ENCODE assay signal across 26 cellular contexts in the genomic region with DNA sequence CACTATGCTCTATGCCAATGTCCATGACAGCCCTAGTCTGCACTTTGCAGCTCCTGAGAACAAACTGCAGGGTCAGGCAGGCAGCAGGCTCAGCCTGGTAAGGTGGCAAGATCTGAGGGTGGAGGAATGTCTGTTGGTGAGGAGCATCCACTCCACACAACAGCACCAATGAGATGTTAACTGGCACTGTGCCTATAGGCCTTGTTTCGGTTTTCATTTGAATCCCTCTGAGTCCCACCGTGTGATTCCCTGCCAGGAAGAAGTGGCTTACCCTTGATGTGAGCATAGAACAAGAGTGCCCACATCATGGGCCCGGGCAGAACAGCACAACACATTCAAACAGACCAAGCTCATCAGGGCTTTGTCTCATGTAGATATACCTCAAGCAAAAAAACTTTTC. TPM values are rescaled to one million over a fixed set of nuclear protein-coding genes. Genes with fewer than 3 reads are reported as not detected.
DNase-seq lines count a peak whose midpoint lies in the region; FAIRE-seq and TF ChIP-seq lines count a peak whose summit lies in the region.
"Had no signal": no experiment of that assay in that cellular context is flagged by ENCODE, and none has a peak within 500 bp of the region (broad histone marks: within the 10 kb centered on the region; RNA-seq: fewer than 3 reads in every experiment).

No MANE protein-coding gene starts in this region.

- H3K36me3 ChIP-seq in KMS-11 (ENCODE audit: insufficient read depth): no peaks in the 10 kb centered on the region
- peaks cover 0 to 21% (median 6%) of the 10 kb centered on the region in 4 experiments; a peak in 4 of 8 replicates for H3K36me3 ChIP-seq in H1 (ENCODE audit: control insufficient read depth in 2 of 4, insufficient read depth in 4 of 4, low read length in 3 of 4)
- peaks cover 19 to 56% of the 10 kb centered on the region in 2 donors for H3K36me3 ChIP-seq in neuronal stem cell (replicated peaks in 1 of 2; ENCODE audit: control insufficient read depth in 2 of 2, insufficient read depth in 2 of 2, low read length in 2 of 2)
- H3K36me3 ChIP-seq in CD4-positive, alpha-beta memory T cell (ENCODE audit: insufficient read depth, low read length): peaks cover 33% of the 10 kb centered on the region
- peaks cover 0 to 18% of the 10 kb centered on the region in 2 donors for H3K36me3 ChIP-seq in vagina
- H3K36me3 ChIP-seq in hepatocyte (replicated peaks; ENCODE audit: insufficient read depth, low read depth): no peaks in the 10 kb centered on the region

- H4K8ac ChIP-seq in H1 (ENCODE audit: extremely low read depth, insufficient read depth, low read length) (no peak overlapping the region), neuronal stem cell (ENCODE audit: low read depth, low read length) (no peak overlapping the region)

- H2AFZ ChIP-seq in KMS-11 (ENCODE audit: low read depth) (no peak overlapping the region), H1 (ENCODE audit: low read length) (no peak overlapping the region), neuronal stem cell (ENCODE audit: low read length) (no peak overlapping the region), hepatocyte (no peak overlapping the region)

- no peak overlapping the region for H3K27ac ChIP-seq in KMS-11
- H3K27ac ChIP-seq in H1 (ENCODE audit: low read depth, low read length): no peak overlapping the region
- H3K27ac ChIP-seq in neuronal stem cell (replicated peaks; ENCODE audit: low read length): no peak overlapping the region
- no peak overlapping the region for H3K27ac ChIP-seq in CD4-positive, alpha-beta memory T cell (ENCODE audit: low read depth, low read length)
- no peak overlapping the region for H3K27ac ChIP-seq in vagina
- no peak overlapping the region for H3K27ac ChIP-seq in hepatocyte
- H3K27ac ChIP-seq: cardiac muscle cell, prostate gland had no signal

- H3K23ac ChIP-seq in H1 (ENCODE audit: insufficient read length) (no peak overlapping the region), neuronal stem cell (ENCODE audit: low read depth, low read length, poor library complexity) (no peak overlapping the region)

- H2BK15ac ChIP-seq in H1 (ENCODE audit: low read length): 0 out of 2 replicates have a peak overlapping the region, but pooled peaks have one; percentile 31
- no peak overlapping the region for H2BK15ac ChIP-seq in neuronal stem cell (ENCODE audit: low read length)

- no peaks in the 10 kb centered on the region for H3K9me3 Mint-ChIP-seq in CD4-positive, alpha-beta memory T cell
- H3K9me3 Mint-ChIP-seq: activated naive CD4-positive, alpha-beta T cell treated with anti-CD3 and anti-CD28 coated beads, Interleukin-2, amount 50 U/mL, for 24 hours; activated T-helper 1 cell treated with anti-CD3 and anti-CD28 coated beads, Interleukin-12 subunit alpha, Interleukin-12 subunit beta, Interleukin-2, Interleukin-4 antibody, amounts not matched to agents 30 ng/mL and 10 ng/mL and 1 ng/mL, durations not matched to agents 14 hours and 24 hours and 36 hours; CD8-positive, alpha-beta T cell; HFFc6 had no signal

- no peaks in the 10 kb centered on the region for H3K9me2 ChIP-seq in hepatocyte (replicated peaks; ENCODE audit: insufficient read depth)

- TF ChIP-seq CTCF in KMS-11 (conservative IDR thresholded peaks at IDR 0.05; ENCODE audit: low read depth, low read length) (no peak), H1 (IDR thresholded peaks at IDR 0.05; ENCODE audit: control extremely low read depth in 1 of 3, insufficient read depth in 1 of 3, low read depth in 1 of 3, low read length in 3 of 3) (no peak), vagina (IDR thresholded peaks at IDR 0.05) (no peak), hepatocyte (IDR thresholded peaks at IDR 0.05; ENCODE audit: poor library complexity) (no peak)

- H3K14ac ChIP-seq in H1 (ENCODE audit: insufficient read length) (no peak overlapping the region), neuronal stem cell (ENCODE audit: low read length) (no peak overlapping the region)

- peaks cover 57 to 70% of the 10 kb centered on the region in 2 donors for H3K36me3 Mint-ChIP-seq in CD4-positive, alpha-beta memory T cell

- peak overlapping the region; percentile 59; the same call in 1 of the 2 replicates for H2AK5ac ChIP-seq in H1 (ENCODE audit: low read depth, low read length)
- no peak overlapping the region for H2AK5ac ChIP-seq in neuronal stem cell (ENCODE audit: low read depth, low read length)

- no peak overlapping the region for H3K9ac ChIP-seq in KMS-11
- no peak overlapping the region; a peak in 1 of 7 replicates for H3K9ac ChIP-seq in H1 (replicated peaks in 1 of 4; ENCODE audit: extremely low read depth in 1 of 4, low read depth in 3 of 4, low read length in 3 of 4)
- peak overlapping the region; percentile 70 for H3K9ac ChIP-seq in neuronal stem cell (ENCODE audit: low read depth, low read length, poor library complexity)

- H3K4me3 ChIP-seq in KMS-11 (IDR thresholded peaks at IDR 0.05; ENCODE audit: insufficient read depth, low read depth, low read length): no peak overlapping the region
- no peak overlapping the region for H3K4me3 ChIP-seq in H1 (ENCODE audit: extremely low read depth in 1 of 4, insufficient read depth in 2 of 4, low read depth in 3 of 4, low read length in 4 of 4)
- H3K4me3 ChIP-seq in neuronal stem cell (ENCODE audit: low read length in 2 of 2): peak overlapping the region in 1 of 2 donors; percentile 62
- H3K4me3 ChIP-seq in CD4-positive, alpha-beta memory T cell (ENCODE audit: low read length in 2 of 2): no peak overlapping the region
- no peak overlapping the region for H3K4me3 ChIP-seq in vagina
- H3K4me3 ChIP-seq in hepatocyte: no peak overlapping the region
- H3K4me3 ChIP-seq: cardiac muscle cell, prostate gland had no signal

- H3K27ac Mint-ChIP-seq in CD4-positive, alpha-beta memory T cell: no peak overlapping the region
- H3K27ac Mint-ChIP-seq: activated naive CD4-positive, alpha-beta T cell treated with anti-CD3 and anti-CD28 coated beads, Interleukin-2, amount 50 U/mL, for 24 hours; activated T-helper 1 cell treated with anti-CD3 and anti-CD28 coated beads, Interleukin-12 subunit alpha, Interleukin-12 subunit beta, Interleukin-2, Interleukin-4 antibody, amounts not matched to agents 30 ng/mL and 10 ng/mL and 1 ng/mL, durations not matched to agents 14 hours and 24 hours and 36 hours; CD8-positive, alpha-beta T cell; HFFc6 had no signal

- H3K4me2 ChIP-seq in KMS-11 (peak overlapping the region; percentile 49; the same call in 1 of the 2 replicates), H1 (ENCODE audit: insufficient read depth in 1 of 2, low read depth in 2 of 2, low read length in 2 of 2) (peak overlapping the region; percentile 36 to 55; a peak in 2 of 4 replicates), neuronal stem cell (ENCODE audit: insufficient read depth, low read length, poor library complexity, severe bottlenecking) (no peak overlapping the region), hepatocyte (no peak overlapping the region)

- H3K18ac ChIP-seq in H1 (ENCODE audit: extremely low read depth, low read length) (0 out of 2 replicates have a peak overlapping the region, but pooled peaks have one; percentile 17), neuronal stem cell (ENCODE audit: low read length) (no peak overlapping the region)

- POLR2A ChIA-PET in H1 (lab: Charles Lee; ENCODE audit: partially characterized antibody): interaction anchor here (0.8 kb wide), 1 partner anchor 18 kb away, joined by 3 read pairs; no protein-coding TSS in a partner anchor
- POLR2A ChIA-PET in CD4-positive, alpha-beta memory T cell (lab: Charles Lee; ENCODE audit: partially characterized antibody): no interaction called here

- TF ChIP-seq EP300 in H1 (IDR thresholded peaks at IDR 0.05; ENCODE audit: borderline replicate concordance in 1 of 2, low read depth in 2 of 2, low read length in 2 of 2): no peak

- no peak overlapping the region for H3K4ac ChIP-seq in H1 (replicated peaks; ENCODE audit: insufficient read length, low read depth, low read length)
- H3K4ac ChIP-seq in neuronal stem cell (ENCODE audit: low read length): no peak overlapping the region

- H3K9me3 ChIP-seq in H1 (ENCODE audit: insufficient read depth in 2 of 2, low read depth in 1 of 2, low read length in 1 of 2) (no peaks in the 10 kb centered on the region), neuronal stem cell (replicated peaks in 1 of 2; ENCODE audit: control insufficient read depth in 2 of 2, insufficient read depth in 1 of 2, low read depth in 1 of 2, low read length in 2 of 2) (no peaks in the 10 kb centered on the region), vagina (no peaks in the 10 kb centered on the region), hepatocyte (ENCODE audit: low read depth) (no peaks in the 10 kb centered on the region)
- no peaks in the 10 kb centered on the region for H3K9me3 ChIP-seq in CD4-positive, alpha-beta memory T cell (ENCODE audit: control insufficient read depth in 1 of 2, low read length in 2 of 2)
- H3K9me3 ChIP-seq: prostate gland had no signal

- H4K20me1 ChIP-seq in KMS-11 (ENCODE audit: insufficient read depth) (no peaks in the 10 kb centered on the region), H1 (replicated peaks in 1 of 2; ENCODE audit: control insufficient read depth in 1 of 2, insufficient read depth in 2 of 2, low read length in 2 of 2) (peaks cover 4 to 5% of the 10 kb centered on the region in 2 experiments), hepatocyte (ENCODE audit: insufficient read depth, poor library complexity, severe bottlenecking) (no peaks in the 10 kb centered on the region)

- no peaks in the 10 kb centered on the region for H3K4me1 Mint-ChIP-seq in CD4-positive, alpha-beta memory T cell
- H3K4me1 Mint-ChIP-seq: activated naive CD4-positive, alpha-beta T cell treated with anti-CD3 and anti-CD28 coated beads, Interleukin-2, amount 50 U/mL, for 24 hours had no signal

- no peak for TF ChIP-seq POLR2A in H1 (IDR thresholded peaks at IDR 0.05; ENCODE audit: control extremely low read depth in 1 of 2, low read depth in 2 of 2, low read length in 2 of 2)
- TF ChIP-seq POLR2A in vagina (IDR thresholded peaks at IDR 0.05): no peak

- no peak overlapping the region for H3K56ac ChIP-seq in H1 (replicated peaks; ENCODE audit: insufficient read length, low read depth, low read length)

- peak; percentile 45 for DNase-seq in NCI-H82 (lab: John Stamatoyannopoulos, UW)
- DNase-seq in NCI-H82 treated with DMSO at 0.1 percent for 48 hours (lab: John Stamatoyannopoulos, UW; ENCODE audit: unreplicated experiment): no peak
- no peak for DNase-seq in H1 (ENCODE audit: low read depth in 1 of 2, low spot score in 2 of 2)
- DNase-seq in neuronal stem cell (ENCODE audit: low spot score): no peak
- DNase-seq in CD4-positive, alpha-beta memory T cell: no peak
- no peak for DNase-seq in vagina (ENCODE audit: extremely low spot score in 2 of 2)
- DNase-seq in hepatocyte (ENCODE audit: low spot score): no peak
- DNase-seq: 8988T; anterior cingulate cortex; CD8-positive, alpha-beta T cell; DMS53; HFFc6; NCI-H1105; NCI-H2171; NCI-H526; SHP77; stimulated activated CD4-positive, alpha-beta T cell treated with anti-CD3 and anti-CD28 coated beads, Interleukin-1b, Interleukin-23, amount 100 ng/mL, for 48 hours had no signal

- H3K27me3 ChIP-seq in KMS-11 (ENCODE audit: insufficient read depth, low read depth) (no peaks in the 10 kb centered on the region), H1 (replicated peaks in 1 of 4; ENCODE audit: control insufficient read depth in 3 of 4, extremely low read depth in 1 of 4, insufficient read depth in 3 of 4, low read length in 3 of 4) (no peaks in the 10 kb centered on the region), neuronal stem cell (ENCODE audit: control insufficient read depth in 3 of 3, insufficient read depth in 3 of 3, low read depth in 1 of 3, low read length in 3 of 3) (no peaks in the 10 kb centered on the region), vagina (no peaks in the 10 kb centered on the region), hepatocyte (no peaks in the 10 kb centered on the region)
- H3K27me3 ChIP-seq in CD4-positive, alpha-beta memory T cell (ENCODE audit: insufficient read depth, low read length): no peaks in the 10 kb centered on the region
- H3K27me3 ChIP-seq: cardiac muscle cell had no signal

- intact Hi-C loops in CD4-positive, alpha-beta memory T cell (cut with micrococcal nuclease): no loop called here
- intact Hi-C loops in vagina (cut with DNase I): no loop called here

- H3K4me1 ChIP-seq in KMS-11 (ENCODE audit: low read depth, poor library complexity, severe bottlenecking) (peaks cover 57% of the 10 kb centered on the region), H1 (replicated peaks in 1 of 4; ENCODE audit: control insufficient read depth in 3 of 4, insufficient read depth in 4 of 4, low read length in 3 of 4) (peaks cover 7 to 15% (median 11%) of the 10 kb centered on the region in 4 experiments), neuronal stem cell (ENCODE audit: control insufficient read depth in 2 of 2, insufficient read depth in 1 of 2, low read depth in 1 of 2, low read length in 2 of 2) (no peaks in the 10 kb centered on the region), vagina (no peaks in the 10 kb centered on the region), hepatocyte (ENCODE audit: insufficient read depth) (no peaks in the 10 kb centered on the region)
- no peaks in the 10 kb centered on the region for H3K4me1 ChIP-seq in CD4-positive, alpha-beta memory T cell (ENCODE audit: insufficient read depth, low read length)
- H3K4me1 ChIP-seq: prostate gland had no signal

- H2BK5ac ChIP-seq in H1 (ENCODE audit: low read depth, low read length) (peak overlapping the region; percentile 54; the same call in 1 of the 2 replicates), neuronal stem cell (ENCODE audit: low read length) (no peak overlapping the region)

- H4K91ac ChIP-seq in H1 (replicated peaks; ENCODE audit: insufficient read length, low read length) (peak overlapping the region; percentile 45), neuronal stem cell (ENCODE audit: low read depth, low read length, poor library complexity) (no peak overlapping the region)

- no peaks in the 10 kb centered on the region; the same call in 1 of the 2 replicates for H3K79me1 ChIP-seq in H1 (ENCODE audit: low read depth, low read length)
- no peaks in the 10 kb centered on the region for H3K79me1 ChIP-seq in neuronal stem cell (ENCODE audit: low read depth, low read length)

- no peaks in the 10 kb centered on the region for H3K23me2 ChIP-seq in H1 (ENCODE audit: low read depth, low read length)

- TF ChIP-seq RAD21 in H1 (IDR thresholded peaks at IDR 0.05 in 1 of 2, conservative IDR thresholded peaks at IDR 0.05 in 1 of 2; ENCODE audit: low read depth in 2 of 2, low read length in 2 of 2): no peak

- CTCF ChIA-PET in H1 (lab: Charles Lee; ENCODE audit: partially characterized antibody): interaction anchor here (0.7 to 1.8 kb wide), 5 partner anchors 9 to 106 kb away, joined by 3 to 6 read pairs (median 3); no protein-coding TSS in a partner anchor
- CTCF ChIA-PET in CD4-positive, alpha-beta memory T cell (lab: Charles Lee; ENCODE audit: partially characterized antibody): no interaction called here

- H2BK12ac ChIP-seq in H1 (ENCODE audit: low read depth, low read length) (peak overlapping the region; percentile 52), neuronal stem cell (ENCODE audit: low read length) (no peak overlapping the region)

- 86% methylated on average over 3 of the region's 3 CpGs; no CpG with 5 or more reads in 1 of the 2 experiments for WGBS in H1 (ENCODE audit: extremely low coverage in 1 of 2, insufficient coverage in 1 of 2, insufficient read length in 1 of 2, insufficient replicate concordance in 2 of 2, low coverage in 1 of 2, low lambda C conversion rate in 2 of 2, missing lambda C conversion rate in 1 of 2), 2 experiments
- WGBS in neuronal stem cell (ENCODE audit: extremely low coverage in 2 of 2, insufficient read length in 2 of 2, insufficient replicate concordance in 1 of 2), 2 donors: no CpG with 5 or more reads among the region's 3 CpGs
- whole genome bisulfite sequencing in hepatocyte (ENCODE audit: low lambda C conversion rate, missing lambda C conversion rate): 79% methylated on average over 3 of the region's 3 CpGs

- H3K27me3 Mint-ChIP-seq in CD4-positive, alpha-beta memory T cell: no peaks in the 10 kb centered on the region
- H3K27me3 Mint-ChIP-seq: activated naive CD4-positive, alpha-beta T cell treated with anti-CD3 and anti-CD28 coated beads, Interleukin-2, amount 50 U/mL, for 24 hours had no signal

- H2BK120ac ChIP-seq in H1 (replicated peaks; ENCODE audit: low read depth, low read length) (no peak overlapping the region), neuronal stem cell (ENCODE audit: low read depth, low read length) (no peak overlapping the region)

- H3K4me3 Mint-ChIP-seq in CD4-positive, alpha-beta memory T cell: no peak overlapping the region
- H3K4me3 Mint-ChIP-seq: activated naive CD4-positive, alpha-beta T cell treated with anti-CD3 and anti-CD28 coated beads, Interleukin-2, amount 50 U/mL, for 24 hours; activated T-helper 1 cell treated with anti-CD3 and anti-CD28 coated beads, Interleukin-12 subunit alpha, Interleukin-12 subunit beta, Interleukin-2, Interleukin-4 antibody, amounts not matched to agents 30 ng/mL and 10 ng/mL and 1 ng/mL, durations not matched to agents 14 hours and 24 hours and 36 hours; CD8-positive, alpha-beta T cell; HFFc6 had no signal

- no peak for FAIRE-seq in H1 (lab: Jason Lieb, UNC)
- FAIRE-seq: GM12892, TTC549 had no signal

- H4K5ac ChIP-seq in H1 (ENCODE audit: insufficient read length, low read depth, low read length): no peak overlapping the region

- H3K79me2 ChIP-seq in KMS-11 (ENCODE audit: insufficient read depth, low read depth): no peaks in the 10 kb centered on the region
- H3K79me2 ChIP-seq in H1 (ENCODE audit: control insufficient read depth in 1 of 2, insufficient read depth in 2 of 2, low read length in 2 of 2): no peaks in the 10 kb centered on the region
- H3K79me2 ChIP-seq in hepatocyte: no peaks in the 10 kb centered on the region

- H2BK20ac ChIP-seq in H1 (ENCODE audit: low read length): peak overlapping the region; percentile 94; the same call in 1 of the 2 replicates

RNA-seq across cellular contexts. Expression of a gene that starts 44.1 kb away (rescaled TPM):
- total RNA-seq in H1 (2021; fragmentation: NEBNext Ultra II Directional; extraction: Animal tissue kit (Norgen Biotek cat#: 25700)): 0.63 and 1.1 TPM in 2 replicates
- polyA plus RNA-seq in H1 (2011; rRNA removed): 1.3 and 2.2 TPM in 2 replicates
- 0.98 TPM for polyA plus RNA-seq in H1 (2011; cell fraction: cytosol; rRNA removed)
- 1.1 TPM for polyA plus RNA-seq in H1 (2011; cell fraction: nucleus; rRNA removed)
- 0.30 to 1.0 TPM (median 0.96 TPM) in 4 replicates for polyA plus RNA-seq in H1 (2012, experiment 1 of 2)
- 0.66 TPM for polyA plus RNA-seq in H1 (2012, experiment 2 of 2)
- polyA plus RNA-seq in H1 (2013, experiment 1 of 2): 0.73 TPM
- polyA plus RNA-seq in H1 (2013, experiment 2 of 2): 0.68 TPM
- polyA minus RNA-seq in H1 (2011; rRNA and poly(A)+ RNA removed): 1.6 and 1.9 TPM in 2 replicates
- not detected for polyA minus RNA-seq in H1 (2011; cell fraction: cytosol; rRNA and poly(A)+ RNA removed)
- 1.1 TPM for polyA minus RNA-seq in H1 (2011; cell fraction: nucleus; rRNA and poly(A)+ RNA removed)
- 0.10 TPM for polyA plus RNA-seq in neuronal stem cell (2013, experiment 1 of 2)
- polyA plus RNA-seq in neuronal stem cell (2013, experiment 2 of 2): 0.15 TPM
- total RNA-seq in CD4-positive, alpha-beta memory T cell: not detected
- under 1 TPM; 0.12 to 0.16 TPM for polyA plus RNA-seq in CD4-positive, alpha-beta memory T cell
- not detected for total RNA-seq in vagina
- 0.30 and 0.84 TPM in 2 replicates for total RNA-seq in hepatocyte
- polyA plus RNA-seq in hepatocyte: 0.30 TPM in 1 of 2 replicates, not detected in the other
- total RNA-seq: HFFc6, mucosa of gallbladder, skeletal muscle tissue had no signal
- polyA plus RNA-seq: cardiac muscle cell had no signal

RNA-seq across cellular contexts. Expression of a gene that starts 54.2 kb away (rescaled TPM):
- 309 and 338 TPM in 2 replicates for total RNA-seq in H1 (2021; fragmentation: NEBNext Ultra II Directional; extraction: Animal tissue kit (Norgen Biotek cat#: 25700))
- polyA plus RNA-seq in H1 (2011; rRNA removed): 606 and 948 TPM in 2 replicates
- polyA plus RNA-seq in H1 (2011; cell fraction: cytosol; rRNA removed): 870 TPM
- polyA plus RNA-seq in H1 (2011; cell fraction: nucleus; rRNA removed): 559 TPM
- 605 to 743 TPM (median 671 TPM) in 4 replicates for polyA plus RNA-seq in H1 (2012, experiment 1 of 2)
- 841 TPM for polyA plus RNA-seq in H1 (2012, experiment 2 of 2)
- 949 TPM for polyA plus RNA-seq in H1 (2013, experiment 1 of 2)
- polyA plus RNA-seq in H1 (2013, experiment 2 of 2): 1,178 TPM
- 84.3 and 125 TPM in 2 replicates for polyA minus RNA-seq in H1 (2011; rRNA and poly(A)+ RNA removed)
- 189 TPM for polyA minus RNA-seq in H1 (2011; cell fraction: cytosol; rRNA and poly(A)+ RNA removed)
- 88.1 TPM for polyA minus RNA-seq in H1 (2011; cell fraction: nucleus; rRNA and poly(A)+ RNA removed)
- 1,851 TPM for polyA plus RNA-seq in neuronal stem cell (2013, experiment 1 of 2)
- 1,853 TPM for polyA plus RNA-seq in neuronal stem cell (2013, experiment 2 of 2)
- 1 to 10 TPM; 4.7 to 5.6 TPM for total RNA-seq in CD4-positive, alpha-beta memory T cell
- polyA plus RNA-seq in CD4-positive, alpha-beta memory T cell: not detected
- total RNA-seq in vagina: 142 TPM
- 515 and 562 TPM in 2 replicates for total RNA-seq in hepatocyte
- polyA plus RNA-seq in hepatocyte: 1,225 and 1,549 TPM in 2 replicates

Comparison
In these comparisons a context has a peak if more than half of its experiments do, and no peak if none do; other contexts are left out.
1. H3K4me2 ChIP-seq: peak in KMS-11 (single experiment) and H1 (2 of 2); none in neuronal stem cell (single experiment) and hepatocyte (single experiment).
2. RNA of a gene that starts 54.2 kb away (total RNA-seq): 515 to 562 TPM in hepatocyte, 309 to 338 TPM in H1 and 142 TPM in vagina (single experiment); 4.7 to 5.6 TPM in CD4-positive, alpha-beta memory T cell; every median in the first group is over 10 times any median in the second.